In the genomic region with DNA sequence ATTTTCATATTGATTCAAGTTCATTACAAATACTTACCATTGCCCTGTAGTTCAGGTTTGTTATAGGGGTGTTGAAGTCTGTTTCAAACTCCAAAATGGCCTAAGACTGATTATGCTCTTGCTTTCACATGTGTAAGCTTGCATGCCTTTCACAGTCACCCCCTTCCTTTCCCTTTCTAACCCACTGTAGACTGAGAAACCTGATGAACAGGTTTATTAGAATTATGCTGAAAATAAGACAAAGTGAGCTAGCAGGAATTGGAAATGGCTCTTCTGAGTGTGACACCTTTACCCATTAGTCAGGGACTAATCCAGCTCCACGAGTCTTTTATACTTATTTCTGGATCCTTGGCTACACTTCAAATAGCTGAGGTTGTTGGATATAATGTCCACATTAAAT, we compare ENCODE assay signal across 20 cellular contexts. TPM values are rescaled to one million over a fixed set of nuclear protein-coding genes. Genes with fewer than 3 reads are reported as not detected.
DNase-seq lines count a peak whose midpoint lies in the region; ATAC-seq, FAIRE-seq and TF ChIP-seq lines count a peak whose summit lies in the region.
"Had no signal": no experiment of that assay in that cellular context is flagged by ENCODE, and none has a peak within 500 bp of the region (broad histone marks: within the 10 kb centered on the region; RNA-seq: fewer than 3 reads in every experiment).

No MANE protein-coding gene starts in this region.

- CTCF ChIA-PET in RWPE1 (lab: Yijun Ruan, JAX): no interaction called here

- H3K4me1 ChIP-seq in esophagus squamous epithelium: peaks cover 0 to 19% (median 3%) of the 10 kb centered on the region in 3 donors
- H3K4me1 ChIP-seq: BLaER1 treated with 17β-estradiol and CSF1 and Interleukin-3, amounts not matched to agents 10 nM and 100 nM had no signal

- peaks cover 18% of the 10 kb centered on the region for H3K36me3 Mint-ChIP-seq in type B pancreatic cell

- H3K4me3 Mint-ChIP-seq in type B pancreatic cell: peak overlapping the region; percentile 45
- H3K4me3 Mint-ChIP-seq: CD8-positive, alpha-beta T cell had no signal

- peaks cover 4% of the 10 kb centered on the region for H3K9me3 Mint-ChIP-seq in type B pancreatic cell
- H3K9me3 Mint-ChIP-seq: CD8-positive, alpha-beta T cell had no signal

- H3K27ac ChIP-seq in RWPE1 (no peak overlapping the region), esophagus squamous epithelium (peak overlapping the region in 3 of 4 donors; percentile 10 to 35 (median 18))
- H3K27ac ChIP-seq: BLaER1 treated with 17β-estradiol and CSF1 and Interleukin-3, amounts not matched to agents 10 nM and 100 nM; KMS-11 had no signal

- DNase-seq in SIG-M5 treated with dmso at 0.1 percent for 504 hours (lab: John Stamatoyannopoulos, UW; ENCODE audit: unreplicated experiment) (peak; percentile 6), SIG-M5 (lab: John Stamatoyannopoulos, UW) (no peak), RWPE1 (ENCODE audit: low spot score) (peak; percentile 48), esophagus squamous epithelium (lab: John Stamatoyannopoulos, UW) (no peak), type B pancreatic cell (ENCODE audit: extremely low spot score, unreplicated experiment) (no peak), posterior cingulate gyrus (no peak), RCC 7860 (ENCODE audit: low spot score) (no peak)
- DNase-seq: CD8-positive, alpha-beta T cell; DMS79 treated with DMSO at 0.1 percent for 48 hours; MV-4-11; NCI-H187; NCI-H2171; NCI-H526 treated with DMSO at 0.1 percent for 48 hours; SHP77 treated with DMSO at 0.1 percent for 48 hours had no signal

- 24 to 27% methylated on average over 1 of the region's 1 CpG for WGBS in esophagus squamous epithelium, 2 donors

- H3K27me3 Mint-ChIP-seq in type B pancreatic cell: no peaks in the 10 kb centered on the region

- peaks cover 0 to 39% (median 0%) of the 10 kb centered on the region in 3 donors for H3K36me3 ChIP-seq in esophagus squamous epithelium

- no peaks in the 10 kb centered on the region for H3K9me3 ChIP-seq in esophagus squamous epithelium
- H3K9me3 ChIP-seq: BLaER1 treated with 17β-estradiol and CSF1 and Interleukin-3, amounts not matched to agents 10 nM and 100 nM had no signal

- TF ChIP-seq CTCF in RWPE1 (conservative IDR thresholded peaks at IDR 0.05; ENCODE audit: low read depth): no peak
- no peak for TF ChIP-seq CTCF in esophagus squamous epithelium (IDR thresholded peaks at IDR 0.05)
- TF ChIP-seq CTCF in type B pancreatic cell (conservative IDR thresholded peaks at IDR 0.05): no peak

- intact Hi-C loops in esophagus squamous epithelium (cut with DNase I): no loop called here
- intact Hi-C loops in posterior cingulate gyrus (cut with DNase I): no loop called here

- peak overlapping the region; percentile 84 for H3K27ac Mint-ChIP-seq in type B pancreatic cell
- H3K27ac Mint-ChIP-seq: CD8-positive, alpha-beta T cell had no signal

- H3K27me3 ChIP-seq in esophagus squamous epithelium: no peaks in the 10 kb centered on the region
- H3K27me3 ChIP-seq: BLaER1 treated with 17β-estradiol and CSF1 and Interleukin-3, amounts not matched to agents 10 nM and 100 nM had no signal

- H3K4me1 Mint-ChIP-seq in type B pancreatic cell (ENCODE audit: unreplicated experiment): no peaks in the 10 kb centered on the region

- H3K4me3 ChIP-seq in esophagus squamous epithelium: no peak overlapping the region
- H3K4me3 ChIP-seq: BLaER1 treated with 17β-estradiol and CSF1 and Interleukin-3, amounts not matched to agents 10 nM and 100 nM had no signal

- TF ChIP-seq POLR2A in esophagus squamous epithelium (IDR thresholded peaks at IDR 0.05): no peak

- FAIRE-seq in RCC 7860 (lab: Jason Lieb, UNC): no peak
- FAIRE-seq: A204.1, D721Med, H54 had no signal

- POLR2A ChIA-PET in RWPE1 (lab: Yijun Ruan, JAX; ENCODE audit: low non-redundant PET): no interaction called here

- ATAC-seq in GM21367 (IDR thresholded peaks at IDR 0.05; ENCODE audit: unreplicated experiment): no peak
- ATAC-seq: CD8-positive, alpha-beta T cell had no signal

RNA-seq across cellular contexts. Expression of gene FBXO33, which starts 38.9 kb away (rescaled TPM):
- total RNA-seq in esophagus squamous epithelium: 10 to 100 TPM in 1 of 4 donors, 1 to 10 TPM in 3; 4.8 to 10.1 (median 9.0) TPM
- 9.9 and 11.7 TPM in 2 replicates for total RNA-seq in type B pancreatic cell (ENCODE audit: low replicate concordance)

Comparison
In these comparisons a context has a peak if more than half of its experiments do, and no peak if none do; other contexts are left out.
1. DNase-seq: peak in SIG-M5 treated with dmso at 0.1 percent for 504 hours (single experiment) and RWPE1 (single experiment); none in SIG-M5 (single experiment), esophagus squamous epithelium (single experiment), type B pancreatic cell (single experiment), posterior cingulate gyrus (0 of 10) and RCC 7860 (single experiment).